ENCODE assay signal across 9 cellular contexts in the genomic region with DNA sequence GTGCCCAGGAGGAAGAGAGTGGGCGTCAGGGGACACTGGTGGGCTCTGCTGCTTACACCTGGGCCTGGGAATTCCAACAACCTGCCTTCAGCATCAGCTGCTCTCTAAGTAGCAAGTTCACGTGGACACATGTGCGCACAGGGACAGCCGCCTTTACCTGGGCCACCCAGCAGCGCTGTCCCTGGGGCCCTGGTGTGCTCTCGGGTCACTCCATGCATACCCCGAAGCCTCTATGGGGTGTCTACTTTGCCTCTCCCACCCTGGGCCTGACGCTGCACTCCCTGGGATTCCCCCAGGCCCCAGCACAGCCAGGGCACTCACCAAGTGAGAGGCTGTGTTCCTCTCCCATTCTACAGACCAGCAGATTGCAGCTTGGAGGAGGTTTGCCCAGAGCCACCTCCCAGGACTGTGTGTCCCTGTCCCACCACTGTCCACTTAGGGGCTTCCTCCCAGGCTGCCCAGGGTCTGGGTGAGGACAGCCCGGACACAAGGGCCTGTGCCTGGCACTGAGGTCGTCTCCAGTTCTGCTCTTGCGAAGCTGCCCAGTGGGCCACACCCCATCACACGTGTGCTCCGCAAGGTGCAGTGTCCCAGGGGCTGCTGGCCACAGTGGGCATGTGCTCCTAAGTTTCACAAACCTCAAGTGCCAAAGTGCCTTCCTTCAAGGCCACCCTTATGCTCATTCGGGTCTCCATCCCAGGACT. TPM values are rescaled to one million over a fixed set of nuclear protein-coding genes. Genes with fewer than 3 reads are reported as not detected.
DNase-seq lines count a peak whose midpoint lies in the region; ATAC-seq lines count a peak whose summit lies in the region.
"Had no signal": no experiment of that assay in that cellular context is flagged by ENCODE, and none has a peak within 500 bp of the region (broad histone marks: within the 10 kb centered on the region; RNA-seq: fewer than 3 reads in every experiment).

No MANE protein-coding gene starts in this region.

- H3K4me3 ChIP-seq in skeletal muscle tissue (ENCODE audit: low read length in 3 of 3): peak overlapping the region in 1 of 3 donors; percentile 4

- DNase-seq in Daoy (ENCODE audit: low read depth): peak; percentile 4
- DNase-seq in activated naive CD4-positive, alpha-beta T cell treated with anti-CD3 and anti-CD28 coated beads, Interleukin-2, amount 50 U/mL, for 72 hours (ENCODE audit: low spot score in 2 of 2): no peak
- DNase-seq in immature natural killer cell: no peak
- DNase-seq in stimulated activated naive CD4-positive, alpha-beta T cell (lab: John Stamatoyannopoulos, UW): no peak
- DNase-seq in left lobe of liver (ENCODE audit: low spot score): no peak
- no peak for DNase-seq in NCI-H2171 treated with DMSO at 0.1 percent for 48 hours (lab: John Stamatoyannopoulos, UW)

- H3K27ac ChIP-seq in skeletal muscle tissue (ENCODE audit: low read depth, low read length): peak overlapping the region; percentile 70

- H3K9ac ChIP-seq in skeletal muscle tissue (ENCODE audit: low read depth in 1 of 3, low read length in 3 of 3): peak overlapping the region in 2 of 3 donors; percentile 50 to 66

- peaks cover 6 to 8% (median 7%) of the 10 kb centered on the region in 3 donors for H3K27me3 Mint-ChIP-seq in immature natural killer cell (ENCODE audit: low read depth in 3 of 3)

- ATAC-seq in activated naive CD4-positive, alpha-beta T cell treated with anti-CD3 and anti-CD28 coated beads, Interleukin-2, amount 50 U/mL, for 72 hours: no peak
- no peak for ATAC-seq in HG03565 (IDR thresholded peaks at IDR 0.05; ENCODE audit: unreplicated experiment)
- no peak for ATAC-seq in left lobe of liver

- peaks cover 67 to 73% (median 71%) of the 10 kb centered on the region in 3 donors for H3K4me1 ChIP-seq in skeletal muscle tissue (ENCODE audit: control insufficient read depth in 3 of 3, insufficient read depth in 3 of 3, low read length in 3 of 3)

- H3K9me3 Mint-ChIP-seq in activated naive CD4-positive, alpha-beta T cell treated with anti-CD3 and anti-CD28 coated beads, Interleukin-2, amount 50 U/mL, for 72 hours: no peaks in the 10 kb centered on the region
- H3K9me3 Mint-ChIP-seq in immature natural killer cell: no peaks in the 10 kb centered on the region

- peaks cover 11 to 20% (median 16%) of the 10 kb centered on the region in 3 donors for H3K36me3 ChIP-seq in skeletal muscle tissue (ENCODE audit: control insufficient read depth in 3 of 3, insufficient read depth in 3 of 3, low read length in 3 of 3)

- peak overlapping the region; percentile 79 to 88 for H3K27ac Mint-ChIP-seq in activated naive CD4-positive, alpha-beta T cell treated with anti-CD3 and anti-CD28 coated beads, Interleukin-2, amount 50 U/mL, for 72 hours
- peak overlapping the region; percentile 7 to 60 (median 24) for H3K27ac Mint-ChIP-seq in immature natural killer cell

- peaks cover 23 to 29% of the 10 kb centered on the region in 2 donors for H3K36me3 Mint-ChIP-seq in activated naive CD4-positive, alpha-beta T cell treated with anti-CD3 and anti-CD28 coated beads, Interleukin-2, amount 50 U/mL, for 72 hours
- peaks cover 0 to 4% (median 0%) of the 10 kb centered on the region in 3 donors for H3K36me3 Mint-ChIP-seq in immature natural killer cell

- no peaks in the 10 kb centered on the region for H3K9me3 ChIP-seq in skeletal muscle tissue (ENCODE audit: control insufficient read depth in 3 of 3, low read length in 3 of 3)

- no peaks in the 10 kb centered on the region for H3K27me3 ChIP-seq in skeletal muscle tissue (ENCODE audit: control insufficient read depth in 3 of 3, insufficient read depth in 3 of 3, low read length in 3 of 3)

- H3K4me3 Mint-ChIP-seq in immature natural killer cell: peak overlapping the region in 1 of 5 donors; percentile 39

- H3K4me1 Mint-ChIP-seq in immature natural killer cell: peaks cover 53 to 58% of the 10 kb centered on the region in 2 donors

RNA-seq across cellular contexts. Expression of gene NINJ1, which starts 5.9 kb away (rescaled TPM):
- 18.2 and 19.9 TPM in 2 replicates for total RNA-seq in Daoy (2014; rRNA removed; shearing (Covaris generic))
- total RNA-seq in activated naive CD4-positive, alpha-beta T cell treated with anti-CD3 and anti-CD28 coated beads, Interleukin-2, amount 50 U/mL, for 72 hours: 10 to 100 TPM; 81.0 to 84.8 TPM
- 10 to 100 TPM; 51.3 to 91.0 (median 54.0) TPM for polyA plus RNA-seq in immature natural killer cell
- total RNA-seq in skeletal muscle tissue: 20.9 TPM
- total RNA-seq in left lobe of liver: 53.3 TPM

RNA-seq across cellular contexts. Expression of gene CARD19, which starts 32.1 kb away (rescaled TPM):
- 36.1 and 64.4 TPM in 2 replicates for total RNA-seq in Daoy (2014; rRNA removed; shearing (Covaris generic))
- 10 to 100 TPM; 58.1 to 82.6 TPM for total RNA-seq in activated naive CD4-positive, alpha-beta T cell treated with anti-CD3 and anti-CD28 coated beads, Interleukin-2, amount 50 U/mL, for 72 hours
- polyA plus RNA-seq in immature natural killer cell: 100 to 1,000 TPM in 1 of 3 donors, 10 to 100 TPM in 2; 55.1 to 105 (median 78.8) TPM
- total RNA-seq in skeletal muscle tissue: 24.5 TPM
- total RNA-seq in left lobe of liver: 8.5 TPM

RNA-seq across cellular contexts. Expression of gene WNK2, which starts 55.8 kb away (rescaled TPM):
- total RNA-seq in Daoy (2014; rRNA removed; shearing (Covaris generic)): 1.4 and 2.8 TPM in 2 replicates
- total RNA-seq in activated naive CD4-positive, alpha-beta T cell treated with anti-CD3 and anti-CD28 coated beads, Interleukin-2, amount 50 U/mL, for 72 hours: 1 to 10 TPM; 2.6 to 3.8 TPM
- not detected for polyA plus RNA-seq in immature natural killer cell
- total RNA-seq in skeletal muscle tissue (4.7 TPM), left lobe of liver (3.7 TPM)
- total RNA-seq: pulmonary artery endothelial cell had no signal
